In the genomic region with DNA sequence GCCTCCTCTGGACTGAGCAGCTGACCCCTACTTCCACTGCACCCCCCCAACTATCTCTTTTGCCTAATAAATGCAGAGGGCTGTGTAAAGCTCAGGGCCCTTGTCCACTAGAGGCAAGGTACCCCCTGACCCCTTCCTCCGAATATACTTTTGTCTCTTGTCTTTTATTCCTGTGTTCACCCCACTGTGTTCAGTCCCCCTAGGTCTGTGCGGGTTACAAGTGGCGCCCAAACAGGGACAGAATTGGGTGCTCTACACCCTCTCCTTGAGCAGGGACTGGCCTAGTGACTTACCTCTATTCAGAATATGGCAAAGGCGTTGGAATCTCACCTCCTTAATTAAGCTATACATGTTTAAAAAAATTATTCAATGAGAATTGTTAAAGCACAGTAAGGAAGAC, we compare ENCODE assay signal across 1 cellular context.
TF ChIP-seq lines count a peak whose summit lies in the region.

No MANE protein-coding gene starts in this region.

TF ChIP-seq in GM23338, 12 proteins besides CTCF, POLR2A, EP300 and RAD21 (continued from another document):
- no peak for TF ChIP-seq REST (IDR thresholded peaks at IDR 0.05; ENCODE audit: unreplicated experiment)
- TF ChIP-seq EZH2 (IDR thresholded peaks at IDR 0.05; ENCODE audit: low read depth, unreplicated experiment): no peak
- TF ChIP-seq ZNF331 (CRISPR knock-in tag; IDR thresholded peaks at IDR 0.05; ENCODE audit: low read depth): no peak
- no peak for TF ChIP-seq EZH2phosphoT487 (IDR thresholded peaks at IDR 0.05; ENCODE audit: unreplicated experiment)
- no peak for TF ChIP-seq ZNF114 (CRISPR knock-in tag; IDR thresholded peaks at IDR 0.05)
- no peak for TF ChIP-seq STAT1 (IDR thresholded peaks at IDR 0.05; ENCODE audit: unreplicated experiment)
- TF ChIP-seq, protein P1, sequence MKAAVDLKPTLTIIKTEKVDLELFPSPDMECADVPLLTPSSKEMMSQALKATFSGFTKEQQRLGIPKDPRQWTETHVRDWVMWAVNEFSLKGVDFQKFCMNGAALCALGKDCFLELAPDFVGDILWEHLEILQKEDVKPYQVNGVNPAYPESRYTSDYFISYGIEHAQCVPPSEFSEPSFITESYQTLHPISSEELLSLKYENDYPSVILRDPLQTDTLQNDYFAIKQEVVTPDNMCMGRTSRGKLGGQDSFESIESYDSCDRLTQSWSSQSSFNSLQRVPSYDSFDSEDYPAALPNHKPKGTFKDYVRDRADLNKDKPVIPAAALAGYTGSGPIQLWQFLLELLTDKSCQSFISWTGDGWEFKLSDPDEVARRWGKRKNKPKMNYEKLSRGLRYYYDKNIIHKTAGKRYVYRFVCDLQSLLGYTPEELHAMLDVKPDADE (IDR thresholded peaks at IDR 0.05): no peak
- no peak for TF ChIP-seq CREB1 (CRISPR knock-in tag; IDR thresholded peaks at IDR 0.05; ENCODE audit: low read depth)
- no peak for TF ChIP-seq NANOG (IDR thresholded peaks at IDR 0.05; ENCODE audit: borderline replicate concordance)
- TF ChIP-seq POLR2AphosphoS5 (IDR thresholded peaks at IDR 0.05; ENCODE audit: low read depth): no peak
- TF ChIP-seq, protein P2, sequence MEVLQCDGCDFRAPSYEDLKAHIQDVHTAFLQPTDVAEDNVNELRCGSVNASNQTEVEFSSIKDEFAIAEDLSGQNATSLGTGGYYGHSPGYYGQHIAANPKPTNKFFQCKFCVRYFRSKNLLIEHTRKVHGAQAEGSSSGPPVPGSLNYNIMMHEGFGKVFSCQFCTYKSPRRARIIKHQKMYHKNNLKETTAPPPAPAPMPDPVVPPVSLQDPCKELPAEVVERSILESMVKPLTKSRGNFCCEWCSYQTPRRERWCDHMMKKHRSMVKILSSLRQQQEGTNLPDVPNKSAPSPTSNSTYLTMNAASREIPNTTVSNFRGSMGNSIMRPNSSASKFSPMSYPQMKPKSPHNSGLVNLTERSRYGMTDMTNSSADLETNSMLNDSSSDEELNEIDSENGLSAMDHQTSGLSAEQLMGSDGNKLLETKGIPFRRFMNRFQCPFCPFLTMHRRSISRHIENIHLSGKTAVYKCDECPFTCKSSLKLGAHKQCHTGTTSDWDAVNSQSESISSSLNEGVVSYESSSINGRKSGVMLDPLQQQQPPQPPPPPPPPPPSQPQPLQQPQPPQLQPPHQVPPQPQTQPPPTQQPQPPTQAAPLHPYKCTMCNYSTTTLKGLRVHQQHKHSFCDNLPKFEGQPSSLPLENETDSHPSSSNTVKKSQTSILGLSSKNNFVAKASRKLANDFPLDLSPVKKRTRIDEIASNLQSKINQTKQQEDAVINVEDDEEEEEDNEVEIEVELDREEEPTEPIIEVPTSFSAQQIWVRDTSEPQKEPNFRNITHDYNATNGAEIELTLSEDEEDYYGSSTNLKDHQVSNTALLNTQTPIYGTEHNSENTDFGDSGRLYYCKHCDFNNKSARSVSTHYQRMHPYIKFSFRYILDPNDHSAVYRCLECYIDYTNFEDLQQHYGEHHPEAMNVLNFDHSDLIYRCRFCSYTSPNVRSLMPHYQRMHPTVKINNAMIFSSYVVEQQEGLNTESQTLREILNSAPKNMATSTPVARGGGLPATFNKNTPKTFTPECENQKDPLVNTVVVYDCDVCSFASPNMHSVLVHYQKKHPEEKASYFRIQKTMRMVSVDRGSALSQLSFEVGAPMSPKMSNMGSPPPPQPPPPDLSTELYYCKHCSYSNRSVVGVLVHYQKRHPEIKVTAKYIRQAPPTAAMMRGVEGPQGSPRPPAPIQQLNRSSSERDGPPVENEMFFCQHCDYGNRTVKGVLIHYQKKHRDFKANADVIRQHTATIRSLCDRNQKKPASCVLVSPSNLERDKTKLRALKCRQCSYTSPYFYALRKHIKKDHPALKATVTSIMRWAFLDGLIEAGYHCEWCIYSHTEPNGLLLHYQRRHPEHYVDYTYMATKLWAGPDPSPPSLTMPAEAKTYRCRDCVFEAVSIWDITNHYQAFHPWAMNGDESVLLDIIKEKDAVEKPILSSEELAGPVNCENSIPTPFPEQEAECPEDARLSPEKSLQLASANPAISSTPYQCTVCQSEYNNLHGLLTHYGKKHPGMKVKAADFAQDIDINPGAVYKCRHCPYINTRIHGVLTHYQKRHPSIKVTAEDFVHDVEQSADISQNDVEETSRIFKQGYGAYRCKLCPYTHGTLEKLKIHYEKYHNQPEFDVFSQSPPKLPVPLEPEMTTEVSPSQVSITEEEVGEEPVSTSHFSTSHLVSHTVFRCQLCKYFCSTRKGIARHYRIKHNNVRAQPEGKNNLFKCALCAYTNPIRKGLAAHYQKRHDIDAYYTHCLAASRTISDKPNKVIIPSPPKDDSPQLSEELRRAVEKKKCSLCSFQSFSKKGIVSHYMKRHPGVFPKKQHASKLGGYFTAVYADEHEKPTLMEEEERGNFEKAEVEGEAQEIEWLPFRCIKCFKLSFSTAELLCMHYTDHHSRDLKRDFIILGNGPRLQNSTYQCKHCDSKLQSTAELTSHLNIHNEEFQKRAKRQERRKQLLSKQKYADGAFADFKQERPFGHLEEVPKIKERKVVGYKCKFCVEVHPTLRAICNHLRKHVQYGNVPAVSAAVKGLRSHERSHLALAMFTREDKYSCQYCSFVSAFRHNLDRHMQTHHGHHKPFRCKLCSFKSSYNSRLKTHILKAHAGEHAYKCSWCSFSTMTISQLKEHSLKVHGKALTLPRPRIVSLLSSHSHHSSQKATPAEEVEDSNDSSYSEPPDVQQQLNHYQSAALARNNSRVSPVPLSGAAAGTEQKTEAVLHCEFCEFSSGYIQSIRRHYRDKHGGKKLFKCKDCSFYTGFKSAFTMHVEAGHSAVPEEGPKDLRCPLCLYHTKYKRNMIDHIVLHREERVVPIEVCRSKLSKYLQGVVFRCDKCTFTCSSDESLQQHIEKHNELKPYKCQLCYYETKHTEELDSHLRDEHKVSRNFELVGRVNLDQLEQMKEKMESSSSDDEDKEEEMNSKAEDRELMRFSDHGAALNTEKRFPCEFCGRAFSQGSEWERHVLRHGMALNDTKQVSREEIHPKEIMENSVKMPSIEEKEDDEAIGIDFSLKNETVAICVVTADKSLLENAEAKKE (CRISPR knock-in tag; IDR thresholded peaks at IDR 0.05): no peak
